Comparison of ENCODE assay signal across 1 cellular context in the genomic region with DNA sequence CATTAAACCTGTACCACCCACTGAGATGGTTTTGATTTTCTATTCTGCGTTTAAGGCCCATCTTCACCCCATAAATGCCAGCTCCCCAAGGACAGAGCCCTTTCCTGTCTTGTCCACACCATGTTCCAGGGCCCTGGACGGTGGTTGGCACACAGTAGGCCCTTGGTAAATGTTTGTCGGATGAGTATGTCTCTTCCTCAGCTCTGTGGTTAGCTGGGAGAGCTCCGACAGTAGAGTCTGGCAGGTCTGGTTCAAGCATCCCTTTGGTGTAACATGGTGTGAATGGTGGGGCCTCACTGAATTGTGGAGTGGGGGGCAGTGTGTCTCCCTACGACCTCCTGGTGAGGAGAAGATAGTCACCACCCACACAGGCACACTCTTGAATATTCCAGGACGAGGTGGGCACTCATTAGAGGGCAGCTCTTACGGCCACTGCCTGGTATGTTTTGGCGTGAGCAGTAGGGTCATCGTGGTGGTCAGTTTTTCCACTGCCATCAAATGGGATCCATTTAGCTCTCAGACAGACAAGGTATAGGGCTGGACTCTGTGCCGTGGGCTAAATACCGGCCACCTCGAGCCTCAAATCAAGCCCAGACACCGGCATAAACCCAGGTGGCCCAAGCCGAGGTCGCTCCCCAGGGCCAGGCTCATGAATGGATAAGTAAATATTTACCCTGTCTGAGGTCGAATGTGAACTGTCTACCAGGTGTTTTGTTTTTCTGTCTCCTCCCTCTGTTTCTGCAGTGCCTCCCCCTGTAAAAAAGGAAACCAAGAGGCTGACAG.
TF ChIP-seq lines count a peak whose summit lies in the region.

No MANE protein-coding gene starts in this region.

TF ChIP-seq in A549, 52 proteins besides CTCF, POLR2A, EP300 and RAD21 (continued from another document):
- TF ChIP-seq RARB (CRISPR knock-in tag; IDR thresholded peaks at IDR 0.05) (no peak; the same call in 1 of the 2 replicates), JUNB (IDR thresholded peaks at IDR 0.05) (no peak), ZSCAN20 (CRISPR knock-in tag; IDR thresholded peaks at IDR 0.05) (no peak), CBX2 (IDR thresholded peaks at IDR 0.05; ENCODE audit: borderline replicate concordance, low read depth) (no peak), RFX5 (IDR thresholded peaks at IDR 0.05) (no peak), BHLHE40 (IDR thresholded peaks at IDR 0.05; ENCODE audit: low read depth, low read length) (no peak)
- TF ChIP-seq, protein P1, sequence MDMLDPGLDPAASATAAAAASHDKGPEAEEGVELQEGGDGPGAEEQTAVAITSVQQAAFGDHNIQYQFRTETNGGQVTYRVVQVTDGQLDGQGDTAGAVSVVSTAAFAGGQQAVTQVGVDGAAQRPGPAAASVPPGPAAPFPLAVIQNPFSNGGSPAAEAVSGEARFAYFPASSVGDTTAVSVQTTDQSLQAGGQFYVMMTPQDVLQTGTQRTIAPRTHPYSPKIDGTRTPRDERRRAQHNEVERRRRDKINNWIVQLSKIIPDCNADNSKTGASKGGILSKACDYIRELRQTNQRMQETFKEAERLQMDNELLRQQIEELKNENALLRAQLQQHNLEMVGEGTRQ (IDR thresholded peaks at IDR 0.05), result no peak
- TF ChIP-seq, protein P2, sequence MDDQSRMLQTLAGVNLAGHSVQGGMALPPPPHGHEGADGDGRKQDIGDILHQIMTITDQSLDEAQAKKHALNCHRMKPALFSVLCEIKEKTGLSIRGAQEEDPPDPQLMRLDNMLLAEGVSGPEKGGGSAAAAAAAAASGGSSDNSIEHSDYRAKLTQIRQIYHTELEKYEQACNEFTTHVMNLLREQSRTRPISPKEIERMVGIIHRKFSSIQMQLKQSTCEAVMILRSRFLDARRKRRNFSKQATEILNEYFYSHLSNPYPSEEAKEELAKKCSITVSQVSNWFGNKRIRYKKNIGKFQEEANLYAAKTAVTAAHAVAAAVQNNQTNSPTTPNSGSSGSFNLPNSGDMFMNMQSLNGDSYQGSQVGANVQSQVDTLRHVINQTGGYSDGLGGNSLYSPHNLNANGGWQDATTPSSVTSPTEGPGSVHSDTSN (IDR thresholded peaks at IDR 0.05), result 0 out of 2 replicates have a peak, but pooled peaks have one; percentile 17
- TF ChIP-seq, protein P3, sequence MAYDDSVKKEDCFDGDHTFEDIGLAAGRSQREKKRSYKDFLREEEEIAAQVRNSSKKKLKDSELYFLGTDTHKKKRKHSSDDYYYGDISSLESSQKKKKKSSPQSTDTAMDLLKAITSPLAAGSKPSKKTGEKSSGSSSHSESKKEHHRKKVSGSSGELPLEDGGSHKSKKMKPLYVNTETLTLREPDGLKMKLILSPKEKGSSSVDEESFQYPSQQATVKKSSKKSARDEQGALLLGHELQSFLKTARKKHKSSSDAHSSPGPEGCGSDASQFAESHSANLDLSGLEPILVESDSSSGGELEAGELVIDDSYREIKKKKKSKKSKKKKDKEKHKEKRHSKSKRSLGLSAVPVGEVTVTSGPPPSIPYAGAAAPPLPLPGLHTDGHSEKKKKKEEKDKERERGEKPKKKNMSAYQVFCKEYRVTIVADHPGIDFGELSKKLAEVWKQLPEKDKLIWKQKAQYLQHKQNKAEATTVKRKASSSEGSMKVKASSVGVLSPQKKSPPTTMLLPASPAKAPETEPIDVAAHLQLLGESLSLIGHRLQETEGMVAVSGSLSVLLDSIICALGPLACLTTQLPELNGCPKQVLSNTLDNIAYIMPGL (CRISPR knock-in tag; IDR thresholded peaks at IDR 0.05; ENCODE audit: borderline replicate concordance), result peak; percentile 11; the same call in 1 of the 2 replicates
- TF ChIP-seq, protein P4, sequence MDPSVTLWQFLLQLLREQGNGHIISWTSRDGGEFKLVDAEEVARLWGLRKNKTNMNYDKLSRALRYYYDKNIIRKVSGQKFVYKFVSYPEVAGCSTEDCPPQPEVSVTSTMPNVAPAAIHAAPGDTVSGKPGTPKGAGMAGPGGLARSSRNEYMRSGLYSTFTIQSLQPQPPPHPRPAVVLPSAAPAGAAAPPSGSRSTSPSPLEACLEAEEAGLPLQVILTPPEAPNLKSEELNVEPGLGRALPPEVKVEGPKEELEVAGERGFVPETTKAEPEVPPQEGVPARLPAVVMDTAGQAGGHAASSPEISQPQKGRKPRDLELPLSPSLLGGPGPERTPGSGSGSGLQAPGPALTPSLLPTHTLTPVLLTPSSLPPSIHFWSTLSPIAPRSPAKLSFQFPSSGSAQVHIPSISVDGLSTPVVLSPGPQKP (IDR thresholded peaks at IDR 0.05; ENCODE audit: low read depth, low read length), result no peak
